9 cellular contexts compared by ENCODE assay signal in genomic region chr1:88736633-88737248, GRCh38. TPM values are rescaled to one million over a fixed set of nuclear protein-coding genes. Genes with fewer than 3 reads are reported as not detected.
DNase-seq lines count a peak whose midpoint lies in the region; ATAC-seq and TF ChIP-seq lines count a peak whose summit lies in the region.
"Had no signal": no experiment of that assay in that cellular context is flagged by ENCODE, and none has a peak within 500 bp of the region (broad histone marks: within the 10 kb centered on the region; RNA-seq: fewer than 3 reads in every experiment).

No MANE protein-coding gene starts in this region.

- TF ChIP-seq CTCF in NB4 (IDR thresholded peaks at IDR 0.05; ENCODE audit: low read depth, low read length): peak; percentile 60

- TF ChIP-seq POLR2A in NB4 (IDR thresholded peaks at IDR 0.05; ENCODE audit: extremely low read depth, insufficient read length): no peak

- no peaks in the 10 kb centered on the region for H3K27me3 Mint-ChIP-seq in activated CD4-positive, alpha-beta T cell treated with anti-CD3 and anti-CD28 coated beads, Interleukin-2, amount 10 ng/mL, durations not matched to agents 24 days and 14 days
- H3K27me3 Mint-ChIP-seq: activated naive CD4-positive, alpha-beta T cell treated with anti-CD3 and anti-CD28 coated beads, Interleukin-2, amount 50 U/mL, for 24 hours had no signal

- H3K4me3 Mint-ChIP-seq in activated CD4-positive, alpha-beta T cell treated with anti-CD3 and anti-CD28 coated beads, Interleukin-2, amount 10 ng/mL, durations not matched to agents 24 days and 14 days: no peak overlapping the region
- H3K4me3 Mint-ChIP-seq: activated naive CD4-positive, alpha-beta T cell treated with anti-CD3 and anti-CD28 coated beads, Interleukin-2, amount 50 U/mL, for 24 hours had no signal

- DNase-seq in activated CD4-positive, alpha-beta T cell treated with anti-CD3 and anti-CD28 coated beads, Interleukin-2, amount 10 ng/mL, durations not matched to agents 24 days and 14 days: peak; percentile 79
- DNase-seq in activated CD4-positive, alpha-beta T cell treated with anti-CD3 and anti-CD28 coated beads, Interleukin-2, amount 50 U/mL, for 4 hours: no peak
- DNase-seq in NB4 (ENCODE audit: low read depth) (peak; percentile 58), T47D (ENCODE audit: low read depth in 1 of 2, low spot score in 1 of 2) (peak; percentile 2 to 63), myocyte (ENCODE audit: low read depth) (peak; percentile 21), KG1 (lab: John Stamatoyannopoulos, UW) (no peak)
- DNase-seq in activated CD4-positive, CD25-positive, alpha-beta regulatory T cell (lab: John Stamatoyannopoulos, UW): no peak

- in situ Hi-C loops in T47D (cut with HindIII; ENCODE audit: low pct_unique_long_range_greater_than_20kb, low sequenced_read_pairs): no loop called here

- peaks cover 16% of the 10 kb centered on the region for H3K4me1 Mint-ChIP-seq in activated CD4-positive, alpha-beta T cell treated with anti-CD3 and anti-CD28 coated beads, Interleukin-2, amount 10 ng/mL, durations not matched to agents 24 days and 14 days

- intact Hi-C loops in activated CD4-positive, alpha-beta T cell treated with anti-CD3 and anti-CD28 coated beads, Interleukin-2, amount 10 ng/mL, durations not matched to agents 24 days and 14 days (cut with micrococcal nuclease): loop anchor here (1.0 kb wide), 1 partner anchor 141 kb away; no protein-coding TSS in a partner anchor

- ATAC-seq in HG02759 (IDR thresholded peaks at IDR 0.05; ENCODE audit: unreplicated experiment): no peak

- peaks cover 9% of the 10 kb centered on the region for H3K9me3 Mint-ChIP-seq in activated CD4-positive, alpha-beta T cell treated with anti-CD3 and anti-CD28 coated beads, Interleukin-2, amount 10 ng/mL, durations not matched to agents 24 days and 14 days

- H3K36me3 Mint-ChIP-seq in activated CD4-positive, alpha-beta T cell treated with anti-CD3 and anti-CD28 coated beads, Interleukin-2, amount 10 ng/mL, durations not matched to agents 24 days and 14 days (ENCODE audit: low read depth): peaks cover 27% of the 10 kb centered on the region

- no peak overlapping the region for H3K4me3 ChIP-seq in NB4 (ENCODE audit: low read depth, low read length)

- no peak overlapping the region for H3K27ac Mint-ChIP-seq in activated CD4-positive, alpha-beta T cell treated with anti-CD3 and anti-CD28 coated beads, Interleukin-2, amount 10 ng/mL, durations not matched to agents 24 days and 14 days
- H3K27ac Mint-ChIP-seq: activated naive CD4-positive, alpha-beta T cell treated with anti-CD3 and anti-CD28 coated beads, Interleukin-2, amount 50 U/mL, for 24 hours had no signal

RNA-seq across cellular contexts. Expression of gene PKN2, which starts 52.7 kb away (rescaled TPM):
- 24.1 and 25.1 TPM in 2 replicates for total RNA-seq in activated CD4-positive, alpha-beta T cell treated with anti-CD3 and anti-CD28 coated beads, Interleukin-2, amount 10 ng/mL, durations not matched to agents 24 days and 14 days
- 22.6 and 23.9 TPM in 2 replicates for total RNA-seq in myocyte
- 7.1 TPM for polyA plus RNA-seq in myocyte (2012)

Comparison
In these comparisons a context has a peak if more than half of its experiments do, and no peak if none do; other contexts are left out.
1. DNase-seq: peak in activated CD4-positive, alpha-beta T cell treated with anti-CD3 and anti-CD28 coated beads, Interleukin-2, amount 10 ng/mL, durations not matched to agents 24 days and 14 days (single experiment), NB4 (single experiment), T47D (2 of 2) and myocyte (single experiment); none in activated CD4-positive, alpha-beta T cell treated with anti-CD3 and anti-CD28 coated beads, Interleukin-2, amount 50 U/mL, for 4 hours (0 of 2), KG1 (single experiment) and activated CD4-positive, CD25-positive, alpha-beta regulatory T cell (0 of 4).